11 cellular contexts compared by ENCODE assay signal in the genomic region with DNA sequence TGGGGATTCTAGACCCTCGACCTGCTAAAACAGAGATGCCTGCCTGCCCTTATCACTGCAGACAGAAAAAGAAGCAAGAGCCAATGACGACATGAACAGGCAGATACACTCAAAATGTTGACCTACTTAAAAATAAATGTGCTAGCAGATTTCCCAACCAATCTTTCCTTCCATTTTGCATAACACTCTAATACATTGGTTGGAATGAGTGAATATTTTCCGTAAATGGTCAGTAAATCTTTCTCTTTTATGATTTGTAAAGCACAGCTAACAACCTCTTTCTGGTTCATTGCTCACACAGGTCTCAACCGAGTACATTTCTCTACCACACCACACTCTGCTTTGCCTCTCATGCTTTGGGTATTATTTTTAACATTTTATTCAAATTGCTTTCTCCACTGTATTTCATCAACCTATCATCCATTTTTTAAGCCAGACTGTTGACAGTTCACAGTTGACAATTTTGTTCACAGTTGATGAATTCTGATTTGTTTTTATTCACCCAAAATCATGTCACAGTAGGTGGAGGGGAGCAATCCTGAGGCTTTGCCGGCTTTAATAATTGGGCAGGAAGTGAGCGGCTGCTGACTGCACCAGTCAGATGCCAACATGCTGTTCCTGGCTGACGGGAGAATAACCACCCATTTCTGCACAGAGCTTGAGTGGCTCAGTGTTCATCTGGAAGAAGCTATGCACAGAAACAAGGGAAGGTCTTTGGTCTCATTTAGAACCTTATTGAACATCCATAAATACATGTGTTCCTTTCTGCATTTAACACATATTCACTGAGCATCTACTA.
DNase-seq lines count a peak whose midpoint lies in the region; ATAC-seq and TF ChIP-seq lines count a peak whose summit lies in the region.
"Had no signal": no experiment of that assay in that cellular context is flagged by ENCODE, and none has a peak within 500 bp of the region (broad histone marks: within the 10 kb centered on the region; RNA-seq: fewer than 3 reads in every experiment).

No MANE protein-coding gene starts in this region.

- TF ChIP-seq CTCF in adrenal gland (IDR thresholded peaks at IDR 0.05): no peak

- no peaks in the 10 kb centered on the region for H3K27me3 ChIP-seq in adrenal gland
- H3K27me3 ChIP-seq: right lobe of liver had no signal

- peaks cover 19% of the 10 kb centered on the region for H3K4me1 Mint-ChIP-seq in stimulated activated memory B cell treated with anti-CD40 and anti-IgM and Interleukin-4, amounts not matched to agents 10 μg/mL and 1 μg/mL and 100 μg/mL, for 72 hours

- no peaks in the 10 kb centered on the region for H3K9me3 ChIP-seq in adrenal gland (replicated peaks in 1 of 3)
- H3K9me3 ChIP-seq: right lobe of liver had no signal

- peaks cover 15 to 42% of the 10 kb centered on the region in 2 donors for H3K4me1 ChIP-seq in adrenal gland (replicated peaks in 1 of 2)
- H3K4me1 ChIP-seq: right lobe of liver had no signal

- no peak for TF ChIP-seq POLR2A in adrenal gland (IDR thresholded peaks at IDR 0.05)

- DNase-seq in AG20443 (ENCODE audit: low spot score) (peak; percentile 53), adrenal gland (peak in 5 of 7 donors; percentile 38 to 66 (median 45)), kidney glomerular epithelial cell (lab: John Stamatoyannopoulos, UW) (peak; percentile 32), NOMO-1 (lab: John Stamatoyannopoulos, UW; ENCODE audit: unreplicated experiment in 2 of 2) (no peak), NCI-H446 (lab: John Stamatoyannopoulos, UW) (no peak)
- DNase-seq: H9, right lobe of liver had no signal

- WGBS in adrenal gland, 4 donors: 34 to 48% (median 48%) methylated on average over 7 of the region's 7 CpGs

- no peaks in the 10 kb centered on the region for H3K36me3 Mint-ChIP-seq in stimulated activated memory B cell treated with anti-CD40 and anti-IgM and Interleukin-4, amounts not matched to agents 10 μg/mL and 1 μg/mL and 100 μg/mL, for 72 hours

- H3K36me3 ChIP-seq in adrenal gland (replicated peaks in 1 of 2): no peaks in the 10 kb centered on the region
- H3K36me3 ChIP-seq: right lobe of liver had no signal

- H3K4me3 Mint-ChIP-seq in stimulated activated memory B cell treated with anti-CD40 and anti-IgM and Interleukin-4, amounts not matched to agents 10 μg/mL and 1 μg/mL and 100 μg/mL, for 72 hours: no peak overlapping the region
- H3K4me3 Mint-ChIP-seq: H9 had no signal

- peaks cover 9% of the 10 kb centered on the region for H3K27me3 Mint-ChIP-seq in stimulated activated memory B cell treated with anti-CD40 and anti-IgM and Interleukin-4, amounts not matched to agents 10 μg/mL and 1 μg/mL and 100 μg/mL, for 72 hours

- H3K4me3 ChIP-seq in adrenal gland: no peak overlapping the region
- H3K4me3 ChIP-seq: right lobe of liver, SK-N-MC had no signal

- intact Hi-C loops in adrenal gland (cut with DNase I): loop anchor here (10.0 kb wide), 2 partner anchors 152 to 268 kb away; no protein-coding TSS in a partner anchor

- H3K27ac ChIP-seq in adrenal gland: peak overlapping the region; percentile 31 to 95 (median 70)
- H3K27ac ChIP-seq: right lobe of liver, SK-N-MC had no signal

- H3K27ac Mint-ChIP-seq in stimulated activated memory B cell treated with anti-CD40 and anti-IgM and Interleukin-4, amounts not matched to agents 10 μg/mL and 1 μg/mL and 100 μg/mL, for 72 hours: no peak overlapping the region
- H3K27ac Mint-ChIP-seq: H9 had no signal

- ATAC-seq in GM21619 (IDR thresholded peaks at IDR 0.05; ENCODE audit: unreplicated experiment): peak; percentile 84
- ATAC-seq in stimulated activated memory B cell treated with anti-CD40 and anti-IgM and Interleukin-4, amounts not matched to agents 10 μg/mL and 1 μg/mL and 100 μg/mL, for 72 hours: no peak
- no peak for ATAC-seq in HG02571 (IDR thresholded peaks at IDR 0.05; ENCODE audit: unreplicated experiment)
- ATAC-seq: right lobe of liver had no signal

- peaks cover 2% of the 10 kb centered on the region for H3K9me3 Mint-ChIP-seq in stimulated activated memory B cell treated with anti-CD40 and anti-IgM and Interleukin-4, amounts not matched to agents 10 μg/mL and 1 μg/mL and 100 μg/mL, for 72 hours
- H3K9me3 Mint-ChIP-seq: H9 had no signal

Comparison
In these comparisons a context has a peak if more than half of its experiments do, and no peak if none do; other contexts are left out.
1. DNase-seq: peak in AG20443 (single experiment), adrenal gland (5 of 7) and kidney glomerular epithelial cell (single experiment); none in NOMO-1 (0 of 2) and NCI-H446 (0 of 2).